Comparison of ENCODE assay signal across 26 cellular contexts in the genomic region with DNA sequence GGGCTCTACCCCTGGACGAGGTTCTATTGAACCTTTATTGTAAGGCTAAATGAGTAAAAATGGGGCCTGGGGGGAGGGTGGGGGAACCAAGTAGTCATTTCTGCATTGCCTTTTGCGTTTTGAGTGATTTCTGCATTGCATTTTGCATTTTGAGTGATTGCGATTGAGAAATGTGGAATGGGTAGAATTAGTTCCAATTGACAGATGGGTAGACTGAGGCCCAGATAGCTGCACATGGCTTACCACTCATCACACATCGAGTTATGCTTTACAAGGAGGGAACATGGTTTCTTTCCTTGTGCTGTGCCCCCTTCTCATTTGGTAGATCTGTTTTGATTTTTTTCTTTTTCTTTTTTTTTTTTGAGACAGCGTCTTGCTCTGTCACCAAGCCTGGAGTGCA.
"Had no signal": no experiment of that assay in that cellular context is flagged by ENCODE, and none has a peak within 500 bp of the region (broad histone marks: within the 10 kb centered on the region; RNA-seq: fewer than 3 reads in every experiment).

No MANE protein-coding gene starts in this region.

- H3K27ac ChIP-seq: colonic mucosa, coronary artery, epithelial cell of prostate, esophagus muscularis mucosa, esophagus squamous epithelium, foreskin keratinocyte, gastrocnemius medialis, gastroesophageal sphincter, heart left ventricle, heart right ventricle had no signal

- H3K4me3 ChIP-seq: colonic mucosa, coronary artery, esophagus muscularis mucosa, esophagus squamous epithelium, gastrocnemius medialis, gastroesophageal sphincter, heart left ventricle, heart right ventricle had no signal

- DNase-seq: colonic mucosa; cortex of kidney; dermis blood vessel endothelial cell; dorsolateral prefrontal cortex; effector CD4-positive, alpha-beta T cell; effector CD8-positive, alpha-beta T cell; effector memory CD4-positive, alpha-beta T cell; effector memory CD8-positive, alpha-beta T cell; erythroblast; esophagus squamous epithelium; foreskin keratinocyte; foreskin melanocyte; gastrocnemius medialis; glutamatergic neuron; head of caudate nucleus; heart left ventricle; heart right ventricle had no signal

- H3K4me1 ChIP-seq: colonic mucosa, esophagus squamous epithelium, foreskin keratinocyte, gastrocnemius medialis, gastroesophageal sphincter, heart left ventricle, heart right ventricle had no signal

- H3K9me3 ChIP-seq: colonic mucosa, esophagus muscularis mucosa, esophagus squamous epithelium, gastrocnemius medialis, gastroesophageal sphincter, heart left ventricle, heart right ventricle had no signal

- FAIRE-seq: colon, endometrium, endothelial cell of umbilical vein, frontal cortex had no signal

- H3K36me3 ChIP-seq: colonic mucosa, esophagus muscularis mucosa, esophagus squamous epithelium, gastrocnemius medialis, gastroesophageal sphincter, heart left ventricle, heart right ventricle had no signal

- H3K27me3 ChIP-seq: colonic mucosa, foreskin keratinocyte, gastrocnemius medialis had no signal

- ATAC-seq: effector memory CD8-positive, alpha-beta T cell; esophagus mucosa; foreskin keratinocyte; gastrocnemius medialis; gastroesophageal sphincter; heart left ventricle; heart right ventricle had no signal
